In the genomic region with DNA sequence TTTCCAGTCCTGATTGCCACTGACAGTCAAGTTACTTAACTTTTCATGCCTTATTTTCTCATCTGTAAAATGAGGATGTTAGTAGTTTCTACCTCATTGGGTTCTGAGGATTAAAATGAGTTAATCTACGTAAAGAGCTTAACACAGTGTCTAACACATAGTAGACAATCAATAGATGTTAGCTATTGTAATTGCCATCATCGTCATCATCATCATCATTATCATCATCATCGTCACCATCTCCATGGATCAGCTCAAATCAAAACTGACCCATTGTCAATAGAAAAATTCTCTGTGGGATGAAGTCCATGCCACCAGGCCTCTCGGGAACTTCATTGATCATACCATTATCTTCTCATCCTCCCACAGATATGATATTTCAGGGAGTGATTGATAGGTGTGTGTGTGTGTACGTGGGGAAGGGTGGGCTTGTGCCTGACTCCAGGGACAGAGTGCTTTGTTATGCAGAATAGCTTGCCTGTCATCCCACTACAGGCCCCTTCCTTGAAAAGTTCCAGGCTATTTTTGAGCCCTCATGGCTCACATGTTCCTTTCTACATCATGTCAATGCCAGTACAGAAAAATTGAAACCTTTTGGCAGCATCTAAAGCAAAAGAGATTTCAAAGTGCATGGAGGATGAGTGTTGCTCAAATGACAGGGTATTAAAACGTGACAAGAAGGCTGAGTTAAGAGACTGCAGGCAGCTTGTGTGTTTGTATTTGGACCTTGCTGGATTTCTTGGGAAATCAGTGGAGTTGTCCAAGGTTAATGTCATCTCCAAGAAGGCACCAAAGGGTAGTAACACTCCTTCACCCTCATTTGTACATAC, we compare ENCODE assay signal across 17 cellular contexts.
DNase-seq lines count a peak whose midpoint lies in the region; ATAC-seq and TF ChIP-seq lines count a peak whose summit lies in the region.
"Had no signal": no experiment of that assay in that cellular context is flagged by ENCODE, and none has a peak within 500 bp of the region (broad histone marks: within the 10 kb centered on the region; RNA-seq: fewer than 3 reads in every experiment).

No MANE protein-coding gene starts in this region.

- no peaks in the 10 kb centered on the region for H3K9me3 ChIP-seq in HEK293 (ENCODE audit: control insufficient read depth, insufficient read depth, low read depth, low read length)
- H3K9me3 ChIP-seq: A549 had no signal

- H3K4me3 Mint-ChIP-seq in naive B cell: peak overlapping the region in 3 of 8 donors; percentile 19 to 27 (median 24)
- H3K4me3 Mint-ChIP-seq: CD14-positive monocyte; CD8-positive, alpha-beta T cell had no signal

- POLR2A ChIA-PET in HEK293 (lab: Yijun Ruan, JAX): no interaction called here

- no peak for DNase-seq in naive B cell
- no peak for DNase-seq in ureter (ENCODE audit: low spot score)
- no peak for DNase-seq in NCI-H526 treated with DMSO at 0.1 percent for 48 hours (lab: John Stamatoyannopoulos, UW)
- DNase-seq: CD8-positive, alpha-beta T cell; COR-L47; DMS153; DMS79 treated with DMSO at 0.1 percent for 48 hours; EL; GM23248; IMR-90 had no signal

- no peaks in the 10 kb centered on the region for H3K27me3 Mint-ChIP-seq in naive B cell

- peak overlapping the region in 5 of 6 donors; percentile 24 to 56 (median 41) for H3K27ac Mint-ChIP-seq in naive B cell
- H3K27ac Mint-ChIP-seq: CD8-positive, alpha-beta T cell had no signal

- CTCF ChIA-PET in HEK293 (lab: Yijun Ruan, JAX): no interaction called here

- H3K27ac ChIP-seq in HEK293 (ENCODE audit: extremely low read depth, low read depth, low read length): no peak overlapping the region
- peak overlapping the region; percentile 33 for H3K27ac ChIP-seq in angular gyrus (ENCODE audit: low read depth, low read length)
- H3K27ac ChIP-seq: A549, GM23248 had no signal

- H3K4me1 ChIP-seq in HEK293 (ENCODE audit: control insufficient read depth, insufficient read depth, low read length): no peaks in the 10 kb centered on the region
- H3K4me1 ChIP-seq: A549 had no signal

- no peak overlapping the region for H3K4me3 ChIP-seq in HEK293 (ENCODE audit: low read depth, low read length)
- H3K4me3 ChIP-seq: A549, GM23248 had no signal

- peaks cover 65 to 90% (median 88%) of the 10 kb centered on the region in 3 donors for H3K4me1 Mint-ChIP-seq in naive B cell

- H3K36me3 ChIP-seq in HEK293 (ENCODE audit: control insufficient read depth in 2 of 2, insufficient read depth in 1 of 2, low read length in 2 of 2): no peaks in the 10 kb centered on the region

- ATAC-seq in naive B cell (ENCODE audit: low read depth in 2 of 2): no peak
- ATAC-seq in GM21723 (IDR thresholded peaks at IDR 0.05; ENCODE audit: unreplicated experiment): no peak
- no peak for ATAC-seq in GM21515 (IDR thresholded peaks at IDR 0.05; ENCODE audit: unreplicated experiment)
- ATAC-seq: A549; CD8-positive, alpha-beta T cell; HCT116 had no signal

- peaks cover 0 to 2% (median 0%) of the 10 kb centered on the region in 7 donors for H3K9me3 Mint-ChIP-seq in naive B cell
- H3K9me3 Mint-ChIP-seq: CD8-positive, alpha-beta T cell had no signal

- TF ChIP-seq CTCF in HEK293 (tag by site-specific recombination; IDR thresholded peaks at IDR 0.05): no peak

- peaks cover 12 to 25% of the 10 kb centered on the region in 2 donors for H3K36me3 Mint-ChIP-seq in naive B cell

TF ChIP-seq in HEK293, 187 proteins besides CTCF, POLR2A, EP300 and RAD21:
- TF ChIP-seq, protein P1, sequence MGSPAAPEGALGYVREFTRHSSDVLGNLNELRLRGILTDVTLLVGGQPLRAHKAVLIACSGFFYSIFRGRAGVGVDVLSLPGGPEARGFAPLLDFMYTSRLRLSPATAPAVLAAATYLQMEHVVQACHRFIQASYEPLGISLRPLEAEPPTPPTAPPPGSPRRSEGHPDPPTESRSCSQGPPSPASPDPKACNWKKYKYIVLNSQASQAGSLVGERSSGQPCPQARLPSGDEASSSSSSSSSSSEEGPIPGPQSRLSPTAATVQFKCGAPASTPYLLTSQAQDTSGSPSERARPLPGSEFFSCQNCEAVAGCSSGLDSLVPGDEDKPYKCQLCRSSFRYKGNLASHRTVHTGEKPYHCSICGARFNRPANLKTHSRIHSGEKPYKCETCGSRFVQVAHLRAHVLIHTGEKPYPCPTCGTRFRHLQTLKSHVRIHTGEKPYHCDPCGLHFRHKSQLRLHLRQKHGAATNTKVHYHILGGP (tag by site-specific recombination; IDR thresholded peaks at IDR 0.05): no peak
- TF ChIP-seq, protein P2, sequence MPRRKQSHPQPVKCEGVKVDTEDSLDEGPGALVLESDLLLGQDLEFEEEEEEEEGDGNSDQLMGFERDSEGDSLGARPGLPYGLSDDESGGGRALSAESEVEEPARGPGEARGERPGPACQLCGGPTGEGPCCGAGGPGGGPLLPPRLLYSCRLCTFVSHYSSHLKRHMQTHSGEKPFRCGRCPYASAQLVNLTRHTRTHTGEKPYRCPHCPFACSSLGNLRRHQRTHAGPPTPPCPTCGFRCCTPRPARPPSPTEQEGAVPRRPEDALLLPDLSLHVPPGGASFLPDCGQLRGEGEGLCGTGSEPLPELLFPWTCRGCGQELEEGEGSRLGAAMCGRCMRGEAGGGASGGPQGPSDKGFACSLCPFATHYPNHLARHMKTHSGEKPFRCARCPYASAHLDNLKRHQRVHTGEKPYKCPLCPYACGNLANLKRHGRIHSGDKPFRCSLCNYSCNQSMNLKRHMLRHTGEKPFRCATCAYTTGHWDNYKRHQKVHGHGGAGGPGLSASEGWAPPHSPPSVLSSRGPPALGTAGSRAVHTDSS (tag by site-specific recombination; IDR thresholded peaks at IDR 0.05): peak; percentile 84
